In the genomic region with DNA sequence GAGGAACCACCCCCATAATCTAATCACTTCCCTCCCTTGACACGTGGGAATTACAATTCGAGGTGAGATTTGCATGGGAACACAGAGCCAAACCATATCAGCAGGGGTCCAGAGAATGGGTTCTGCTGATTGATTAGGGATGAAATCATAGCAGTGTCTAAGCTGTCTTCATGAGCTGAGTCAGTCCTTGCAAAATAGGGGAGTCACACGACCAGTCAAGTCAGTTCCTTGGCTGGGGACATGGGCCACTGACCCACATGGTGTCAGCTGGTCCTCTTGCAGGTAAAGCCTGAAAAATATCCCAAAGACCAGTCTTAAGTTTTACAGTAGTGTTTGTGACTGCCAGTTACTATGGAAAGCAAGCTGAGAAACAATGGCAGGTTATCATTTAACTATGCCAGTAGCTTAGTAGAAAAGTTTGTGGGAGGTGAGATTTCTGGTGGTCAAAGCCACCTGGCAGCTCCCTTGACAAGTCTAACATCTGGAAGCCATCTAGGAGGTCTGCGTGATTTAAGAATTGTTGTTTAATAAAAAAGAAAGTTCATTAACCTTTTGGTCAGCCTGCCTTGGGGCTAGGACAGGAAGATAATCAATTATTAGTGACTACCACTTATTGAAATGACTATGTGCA, we compare ENCODE assay signal across 18 cellular contexts. TPM values are rescaled to one million over a fixed set of nuclear protein-coding genes. Genes with fewer than 3 reads are reported as not detected.
DNase-seq lines count a peak whose midpoint lies in the region; ATAC-seq lines count a peak whose summit lies in the region.
"Had no signal": no experiment of that assay in that cellular context is flagged by ENCODE, and none has a peak within 500 bp of the region (broad histone marks: within the 10 kb centered on the region; RNA-seq: fewer than 3 reads in every experiment).

No MANE protein-coding gene starts in this region.

- H3K36me3 Mint-ChIP-seq in activated CD4-positive, alpha-beta T cell treated with anti-CD3 and anti-CD28 coated beads, Interleukin-2, amount 10 ng/mL, durations not matched to agents 7 days and 5 days (ENCODE audit: low read depth) = peaks cover 1% of the 10 kb centered on the region

- H3K4me1 Mint-ChIP-seq in activated CD4-positive, alpha-beta T cell treated with anti-CD3 and anti-CD28 coated beads, Interleukin-2, amount 10 ng/mL, durations not matched to agents 7 days and 5 days = no peaks in the 10 kb centered on the region
- H3K4me1 Mint-ChIP-seq: activated T-helper 17 cell treated with anti-CD3 and anti-CD28 coated beads, Interleukin-2, amount 50 U/mL, for 72 hours; neural crest cell had no signal

- POLR2A ChIA-PET in activated CD4-positive, alpha-beta T cell treated with anti-CD3 and anti-CD28 coated beads, Interleukin-2, amount 10 ng/mL, durations not matched to agents 7 days and 5 days (lab: Charles Lee) = no interaction called here

- no peaks in the 10 kb centered on the region for H3K27me3 Mint-ChIP-seq in activated CD4-positive, alpha-beta T cell treated with anti-CD3 and anti-CD28 coated beads, Interleukin-2, amount 10 ng/mL, durations not matched to agents 7 days and 5 days
- H3K27me3 Mint-ChIP-seq: activated T-helper 17 cell treated with anti-CD3 and anti-CD28 coated beads, Interleukin-2, amount 50 U/mL, for 72 hours; progenitor cell of endocrine pancreas had no signal

- DNase-seq in renal cortical epithelial cell (ENCODE audit: low read depth) = peak; percentile 24
- DNase-seq in NCI-H774 (lab: John Stamatoyannopoulos, UW) = no peak
- DNase-seq in HK-2 (ENCODE audit: unreplicated experiment) = no peak
- DNase-seq in activated CD4-positive, alpha-beta T cell treated with anti-CD3 and anti-CD28 coated beads, Interleukin-2, amount 10 ng/mL, durations not matched to agents 7 days and 5 days = no peak
- DNase-seq: activated CD8-positive, alpha-beta memory T cell treated with anti-CD3 and anti-CD28 coated beads for 24 hours; Calu3; EL; left colon; NCI-H1105; NCI-H82 had no signal

- H3K9me3 Mint-ChIP-seq in activated CD4-positive, alpha-beta T cell treated with anti-CD3 and anti-CD28 coated beads, Interleukin-2, amount 10 ng/mL, durations not matched to agents 7 days and 5 days = peaks cover 19% of the 10 kb centered on the region
- H3K9me3 Mint-ChIP-seq: neural crest cell had no signal

- no peak overlapping the region for H3K27ac Mint-ChIP-seq in activated CD4-positive, alpha-beta T cell treated with anti-CD3 and anti-CD28 coated beads, Interleukin-2, amount 10 ng/mL, durations not matched to agents 7 days and 5 days
- H3K27ac Mint-ChIP-seq: activated T-helper 17 cell treated with anti-CD3 and anti-CD28 coated beads, Interleukin-2, amount 50 U/mL, for 72 hours; progenitor cell of endocrine pancreas had no signal

- no peak overlapping the region for H3K4me3 Mint-ChIP-seq in activated CD4-positive, alpha-beta T cell treated with anti-CD3 and anti-CD28 coated beads, Interleukin-2, amount 10 ng/mL, durations not matched to agents 7 days and 5 days
- H3K4me3 Mint-ChIP-seq: activated T-helper 17 cell treated with anti-CD3 and anti-CD28 coated beads, Interleukin-2, amount 50 U/mL, for 72 hours; neural crest cell had no signal

- CTCF ChIA-PET in activated CD4-positive, alpha-beta T cell treated with anti-CD3 and anti-CD28 coated beads, Interleukin-2, amount 10 ng/mL, durations not matched to agents 7 days and 5 days (lab: Charles Lee) = interaction anchor here (0.6 kb wide), 1 partner anchor 56 kb away, joined by 3 read pairs; no protein-coding TSS in a partner anchor

- ATAC-seq in GM18909 (IDR thresholded peaks at IDR 0.05; ENCODE audit: poor library complexity, unreplicated experiment) = peak; percentile 71
- peak; percentile 41 for ATAC-seq in HG02588 (IDR thresholded peaks at IDR 0.05; ENCODE audit: unreplicated experiment)
- peak; percentile 63 for ATAC-seq in HG03196 (IDR thresholded peaks at IDR 0.05; ENCODE audit: unreplicated experiment)
- ATAC-seq: activated CD4-positive, CD25-positive, alpha-beta regulatory T cell treated with anti-CD3 and anti-CD28 coated beads, Interleukin-2, amount 50 U/mL, for 24 hours; activated T-helper 17 cell treated with anti-CD3 and anti-CD28 coated beads, Interleukin-2, amount 50 U/mL, for 72 hours; gastroesophageal sphincter; left colon had no signal

RNA-seq across cellular contexts. Expression of gene ATF7IP2, which starts 15.7 kb away (rescaled TPM):
- total RNA-seq in renal cortical epithelial cell = 8.0 and 9.9 TPM in 2 replicates
- total RNA-seq in activated CD4-positive, alpha-beta T cell treated with anti-CD3 and anti-CD28 coated beads, Interleukin-2, amount 10 ng/mL, durations not matched to agents 7 days and 5 days = 10 to 100 TPM; 34.7 to 38.1 TPM
